ENCODE assay signal across 19 cellular contexts in genomic region chr6:161264181-161264580, GRCh38. TPM values are rescaled to one million over a fixed set of nuclear protein-coding genes. Genes with fewer than 3 reads are reported as not detected.
DNase-seq lines count a peak whose midpoint lies in the region; ATAC-seq, FAIRE-seq and TF ChIP-seq lines count a peak whose summit lies in the region.
"Had no signal": no experiment of that assay in that cellular context is flagged by ENCODE, and none has a peak within 500 bp of the region (broad histone marks: within the 10 kb centered on the region; RNA-seq: fewer than 3 reads in every experiment).

No MANE protein-coding gene starts in this region.

- DNase-seq in GM23338 (ENCODE audit: low spot score): no peak
- no peak for DNase-seq in H1 (ENCODE audit: low read depth in 1 of 2, low spot score in 2 of 2)
- DNase-seq in kidney: peak; percentile 59
- no peak for DNase-seq in neuronal stem cell (ENCODE audit: low spot score)
- DNase-seq in RWPE1 (ENCODE audit: low spot score): no peak
- DNase-seq in ACHN: no peak
- DNase-seq in tibial artery: no peak
- DNase-seq: AML-193; CD4-positive, alpha-beta memory T cell; DMS153; DMS79; GDM1; GOT3; IMR-90 had no signal

- intact Hi-C loops in kidney (cut with DNase I): no loop called here
- intact Hi-C loops in tibial artery (cut with DNase I; ENCODE audit: low total_unique reads): no loop called here

- no peak for FAIRE-seq in H1 (lab: Jason Lieb, UNC)
- no peak for FAIRE-seq in kidney (lab: Jason Lieb, UNC)
- FAIRE-seq: HTR-8/SVneo, K562 had no signal

- H4K5ac ChIP-seq in H1 (ENCODE audit: insufficient read length, low read depth, low read length): no peak overlapping the region

- H3K79me2 ChIP-seq in GM23338 (replicated peaks; ENCODE audit: insufficient read depth) (peaks cover 77% of the 10 kb centered on the region), H1 (ENCODE audit: control insufficient read depth in 1 of 2, insufficient read depth in 2 of 2, low read length in 2 of 2) (peaks cover 9 to 70% of the 10 kb centered on the region in 2 experiments)

- ATAC-seq in GM23338 (no peak), HG03280 (IDR thresholded peaks at IDR 0.05; ENCODE audit: unreplicated experiment) (no peak)
- ATAC-seq: K562 had no signal

- H3K56ac ChIP-seq in H1 (replicated peaks; ENCODE audit: insufficient read length, low read depth, low read length): no peak overlapping the region

- H3K18ac ChIP-seq in H1 (ENCODE audit: extremely low read depth, low read length): no peak overlapping the region
- H3K18ac ChIP-seq in neuronal stem cell (ENCODE audit: low read length): peak overlapping the region; percentile 44

- H2BK120ac ChIP-seq in H1 (replicated peaks; ENCODE audit: low read depth, low read length) (no peak overlapping the region), neuronal stem cell (ENCODE audit: low read depth, low read length) (no peak overlapping the region)

- peaks cover 39% of the 10 kb centered on the region for H3K4me1 Mint-ChIP-seq in GM23338

- H2BK20ac ChIP-seq in H1 (ENCODE audit: low read length): no peak overlapping the region

- H3K27me3 Mint-ChIP-seq in GM23338 (ENCODE audit: insufficient read depth, low read depth, poor library complexity): peaks cover 9% of the 10 kb centered on the region
- H3K27me3 Mint-ChIP-seq: CD4-positive, alpha-beta memory T cell had no signal

- no peaks in the 10 kb centered on the region for H3K23me2 ChIP-seq in H1 (ENCODE audit: low read depth, low read length)

- H3K4me3 Mint-ChIP-seq in GM23338: no peak overlapping the region
- H3K4me3 Mint-ChIP-seq: CD4-positive, alpha-beta memory T cell had no signal

- H3K36me3 Mint-ChIP-seq in GM23338 (ENCODE audit: low read depth): peaks cover 43% of the 10 kb centered on the region

- H4K20me1 ChIP-seq in GM23338 (replicated peaks; ENCODE audit: insufficient read depth) (peaks cover 28% of the 10 kb centered on the region), H1 (replicated peaks in 1 of 2; ENCODE audit: control insufficient read depth in 1 of 2, insufficient read depth in 2 of 2, low read length in 2 of 2) (peaks cover 0 to 22% of the 10 kb centered on the region in 2 experiments)

- H2AK5ac ChIP-seq in H1 (ENCODE audit: low read depth, low read length): no peak overlapping the region
- no peak overlapping the region for H2AK5ac ChIP-seq in neuronal stem cell (ENCODE audit: low read depth, low read length)

- no peaks in the 10 kb centered on the region for H3K27me3 ChIP-seq in GM23338 (ENCODE audit: insufficient read depth)
- H3K27me3 ChIP-seq in H1 (replicated peaks in 1 of 4; ENCODE audit: control insufficient read depth in 3 of 4, extremely low read depth in 1 of 4, insufficient read depth in 3 of 4, low read length in 3 of 4): no peaks in the 10 kb centered on the region
- no peaks in the 10 kb centered on the region for H3K27me3 ChIP-seq in neuronal stem cell (ENCODE audit: control insufficient read depth in 3 of 3, insufficient read depth in 3 of 3, low read depth in 1 of 3, low read length in 3 of 3)
- H3K27me3 ChIP-seq in tibial artery: no peaks in the 10 kb centered on the region

- CTCF ChIA-PET in H1 (lab: Charles Lee; ENCODE audit: partially characterized antibody): no interaction called here
- CTCF ChIA-PET in RWPE1 (lab: Yijun Ruan, JAX): no interaction called here

- no peak overlapping the region for H2BK5ac ChIP-seq in H1 (ENCODE audit: low read depth, low read length)
- peak overlapping the region; percentile 70 for H2BK5ac ChIP-seq in neuronal stem cell (ENCODE audit: low read length)

- no peaks in the 10 kb centered on the region for H3F3A ChIP-seq in GM23338 (replicated peaks; ENCODE audit: low read depth)

- H3K27ac ChIP-seq in GM23338 (ENCODE audit: low read depth) (no peak overlapping the region), H1 (ENCODE audit: low read depth, low read length) (no peak overlapping the region), kidney (ENCODE audit: low read depth in 2 of 2, low read length in 2 of 2) (no peak overlapping the region), neuronal stem cell (replicated peaks; ENCODE audit: low read length) (no peak overlapping the region), RWPE1 (no peak overlapping the region), tibial artery (no peak overlapping the region)
- H3K27ac ChIP-seq: C4-2B had no signal

- peak overlapping the region; percentile 37; the same call in 1 of the 2 replicates for H3K27ac Mint-ChIP-seq in GM23338

- H2BK15ac ChIP-seq in H1 (ENCODE audit: low read length) (no peak overlapping the region), neuronal stem cell (ENCODE audit: low read length) (no peak overlapping the region)

- H2BK12ac ChIP-seq in H1 (ENCODE audit: low read depth, low read length) (no peak overlapping the region), neuronal stem cell (ENCODE audit: low read length) (no peak overlapping the region)

- H4K8ac ChIP-seq in H1 (ENCODE audit: extremely low read depth, insufficient read depth, low read length): peak overlapping the region; percentile 8; the same call in 1 of the 2 replicates
- H4K8ac ChIP-seq in neuronal stem cell (ENCODE audit: low read depth, low read length): no peak overlapping the region

- H3K79me1 ChIP-seq in H1 (ENCODE audit: low read depth, low read length): peaks cover 30% of the 10 kb centered on the region
- H3K79me1 ChIP-seq in neuronal stem cell (ENCODE audit: low read depth, low read length): peaks cover 10% of the 10 kb centered on the region

- POLR2A ChIA-PET in H1 (lab: Charles Lee; ENCODE audit: partially characterized antibody) (interaction anchor here (5.7 kb wide), 1 partner anchor 9 kb away, joined by 39 read pairs; the partner anchor contains the start of gene AGPAT4), RWPE1 (lab: Yijun Ruan, JAX; ENCODE audit: low non-redundant PET) (no interaction called here)

- TF ChIP-seq EP300 in H1 (IDR thresholded peaks at IDR 0.05; ENCODE audit: borderline replicate concordance in 1 of 2, low read depth in 2 of 2, low read length in 2 of 2): no peak

- H3K4me2 ChIP-seq in GM23338 (no peak overlapping the region), H1 (ENCODE audit: insufficient read depth in 1 of 2, low read depth in 2 of 2, low read length in 2 of 2) (no peak overlapping the region), neuronal stem cell (ENCODE audit: insufficient read depth, low read length, poor library complexity, severe bottlenecking) (no peak overlapping the region)

- H3K23ac ChIP-seq in H1 (ENCODE audit: insufficient read length) (no peak overlapping the region), neuronal stem cell (ENCODE audit: low read depth, low read length, poor library complexity) (peak overlapping the region; percentile 5)

- WGBS in H1 (ENCODE audit: extremely low coverage in 1 of 2, insufficient coverage in 1 of 2, insufficient read length in 1 of 2, insufficient replicate concordance in 2 of 2, low coverage in 1 of 2, low lambda C conversion rate in 2 of 2, missing lambda C conversion rate in 1 of 2), 2 experiments: 96% methylated on average over 8 of the region's 8 CpGs; no CpG with 5 or more reads in 1 of the 2 experiments
- WGBS in neuronal stem cell (ENCODE audit: extremely low coverage in 2 of 2, insufficient read length in 2 of 2, insufficient replicate concordance in 1 of 2), 2 donors: no CpG with 5 or more reads among the region's 8 CpGs

- TF ChIP-seq POLR2A in H1 (IDR thresholded peaks at IDR 0.05; ENCODE audit: control extremely low read depth in 1 of 2, low read depth in 2 of 2, low read length in 2 of 2): no peak

- in situ Hi-C loops in ACHN (cut with HindIII; ENCODE audit: low pct_ligation_motif_present, low pct_unique_long_range_greater_than_20kb, low sequenced_read_pairs): no loop called here

- H3K9ac ChIP-seq in H1 (replicated peaks in 1 of 4; ENCODE audit: extremely low read depth in 1 of 4, low read depth in 3 of 4, low read length in 3 of 4) (no peak overlapping the region), kidney (ENCODE audit: low read length in 2 of 2) (no peak overlapping the region), neuronal stem cell (ENCODE audit: low read depth, low read length, poor library complexity) (no peak overlapping the region)

- H3K4me3 ChIP-seq in GM23338: no peak overlapping the region
- no peak overlapping the region for H3K4me3 ChIP-seq in H1 (ENCODE audit: extremely low read depth in 1 of 4, insufficient read depth in 2 of 4, low read depth in 3 of 4, low read length in 4 of 4)
- no peak overlapping the region for H3K4me3 ChIP-seq in kidney (ENCODE audit: low read length in 2 of 2)
- H3K4me3 ChIP-seq in neuronal stem cell (ENCODE audit: low read length in 2 of 2): no peak overlapping the region
- no peak overlapping the region for H3K4me3 ChIP-seq in tibial artery
- H3K4me3 ChIP-seq: HAP-1, K562 had no signal

- H3K4me1 ChIP-seq in GM23338 (ENCODE audit: insufficient read depth): peaks cover 8% of the 10 kb centered on the region; the same call in 1 of the 2 replicates
- H3K4me1 ChIP-seq in H1 (replicated peaks in 1 of 4; ENCODE audit: control insufficient read depth in 3 of 4, insufficient read depth in 4 of 4, low read length in 3 of 4): peaks cover 2 to 13% (median 9%) of the 10 kb centered on the region in 4 experiments; a peak in 5 of 7 replicates
- no peaks in the 10 kb centered on the region for H3K4me1 ChIP-seq in kidney (ENCODE audit: control insufficient read depth in 1 of 2, insufficient read depth in 1 of 2, low read depth in 1 of 2, low read length in 2 of 2)
- peaks cover 4 to 26% of the 10 kb centered on the region in 2 donors for H3K4me1 ChIP-seq in neuronal stem cell (ENCODE audit: control insufficient read depth in 2 of 2, insufficient read depth in 1 of 2, low read depth in 1 of 2, low read length in 2 of 2)
- no peaks in the 10 kb centered on the region for H3K4me1 ChIP-seq in tibial artery
- H3K4me1 ChIP-seq: HAP-1 had no signal

- H3K36me3 ChIP-seq in GM23338 (ENCODE audit: insufficient read depth) (no peaks in the 10 kb centered on the region), H1 (ENCODE audit: control insufficient read depth in 2 of 4, insufficient read depth in 4 of 4, low read length in 3 of 4) (peaks cover 0 to 8% (median 0%) of the 10 kb centered on the region in 4 experiments; a peak in 2 of 8 replicates), kidney (ENCODE audit: control insufficient read depth in 1 of 2, insufficient read depth in 2 of 2, low read length in 2 of 2) (no peaks in the 10 kb centered on the region), neuronal stem cell (replicated peaks in 1 of 2; ENCODE audit: control insufficient read depth in 2 of 2, insufficient read depth in 2 of 2, low read length in 2 of 2) (peaks cover 22 to 86% of the 10 kb centered on the region in 2 donors), tibial artery (peaks cover 0 to 8% (median 5%) of the 10 kb centered on the region in 3 donors)
- H3K36me3 ChIP-seq: HAP-1 had no signal

- no peaks in the 10 kb centered on the region for H3K9me3 Mint-ChIP-seq in GM23338
- H3K9me3 Mint-ChIP-seq: CD4-positive, alpha-beta memory T cell had no signal

- H3K9me3 ChIP-seq in H1 (ENCODE audit: insufficient read depth in 2 of 2, low read depth in 1 of 2, low read length in 1 of 2) (no peaks in the 10 kb centered on the region), kidney (ENCODE audit: control insufficient read depth in 1 of 2, low read length in 2 of 2) (no peaks in the 10 kb centered on the region), neuronal stem cell (replicated peaks in 1 of 2; ENCODE audit: control insufficient read depth in 2 of 2, insufficient read depth in 1 of 2, low read depth in 1 of 2, low read length in 2 of 2) (peaks cover 0 to 9% of the 10 kb centered on the region in 2 donors), tibial artery (no peaks in the 10 kb centered on the region)
- H3K9me3 ChIP-seq: HAP-1 had no signal

- H3K4ac ChIP-seq in H1 (replicated peaks; ENCODE audit: insufficient read length, low read depth, low read length): no peak overlapping the region
- H3K4ac ChIP-seq in neuronal stem cell (ENCODE audit: low read length): no peak overlapping the region

- H3K9me2 ChIP-seq in GM23338 (ENCODE audit: insufficient read depth): no peaks in the 10 kb centered on the region

- H3K14ac ChIP-seq in H1 (ENCODE audit: insufficient read length) (no peak overlapping the region), neuronal stem cell (ENCODE audit: low read length) (no peak overlapping the region)

- H2AFZ ChIP-seq in GM23338 (no peak overlapping the region), H1 (ENCODE audit: low read length) (no peak overlapping the region), neuronal stem cell (ENCODE audit: low read length) (no peak overlapping the region)

- H4K91ac ChIP-seq in H1 (replicated peaks; ENCODE audit: insufficient read length, low read length) (no peak overlapping the region), neuronal stem cell (ENCODE audit: low read depth, low read length, poor library complexity) (no peak overlapping the region)

- TF ChIP-seq RAD21 in H1 (IDR thresholded peaks at IDR 0.05 in 1 of 2, conservative IDR thresholded peaks at IDR 0.05 in 1 of 2; ENCODE audit: low read depth in 2 of 2, low read length in 2 of 2): no peak

- TF ChIP-seq CTCF in GM23338 (conservative IDR thresholded peaks at IDR 0.05; ENCODE audit: low read depth in 2 of 2) (no peak), H1 (IDR thresholded peaks at IDR 0.05; ENCODE audit: control extremely low read depth in 1 of 3, insufficient read depth in 1 of 3, low read depth in 1 of 3, low read length in 3 of 3) (no peak), kidney (IDR thresholded peaks at IDR 0.05; ENCODE audit: borderline replicate concordance, extremely low read depth, insufficient read depth) (no peak), RWPE1 (conservative IDR thresholded peaks at IDR 0.05; ENCODE audit: low read depth) (no peak), tibial artery (IDR thresholded peaks at IDR 0.05) (no peak)

RNA-seq across cellular contexts. Expression of gene AGPAT4, which starts 9.7 kb away (rescaled TPM):
- total RNA-seq in GM23338 (2014; rRNA removed; shearing (Covaris generic)): 18.3 and 19.3 TPM in 2 replicates
- polyA plus RNA-seq in GM23338 (2016; fragmentation: Nextera tagmentation; extraction: Ambion mirVana) (7.0 and 8.9 TPM in 2 replicates), H1 (2011; rRNA removed) (13.5 and 14.5 TPM in 2 replicates), kidney (ENCODE audit: insufficient read depth, low read depth, low replicate concordance) (3.3 TPM)
- total RNA-seq in H1 (2021; fragmentation: NEBNext Ultra II Directional; extraction: Animal tissue kit (Norgen Biotek cat#: 25700)): 21.9 and 23.8 TPM in 2 replicates
- polyA plus RNA-seq in H1 (2011; cell fraction: cytosol; rRNA removed): 13.8 TPM
- polyA plus RNA-seq in H1 (2011; cell fraction: nucleus; rRNA removed): 33.2 TPM
- 13.9 to 17.0 TPM (median 16.0 TPM) in 4 replicates for polyA plus RNA-seq in H1 (2012, experiment 1 of 2)
- 5.7 TPM for polyA plus RNA-seq in H1 (2012, experiment 2 of 2)
- 21.6 TPM for polyA plus RNA-seq in H1 (2013, experiment 1 of 2)
- polyA plus RNA-seq in H1 (2013, experiment 2 of 2): 23.7 TPM
- polyA minus RNA-seq in H1 (2011; rRNA and poly(A)+ RNA removed): 43.6 and 69.0 TPM in 2 replicates
- polyA minus RNA-seq in H1 (2011; cell fraction: cytosol; rRNA and poly(A)+ RNA removed): 16.7 TPM
- 61.8 TPM for polyA minus RNA-seq in H1 (2011; cell fraction: nucleus; rRNA and poly(A)+ RNA removed)
- 12.3 TPM for total RNA-seq in kidney
- polyA plus RNA-seq in neuronal stem cell (2013, experiment 1 of 2): 39.5 TPM
- 38.9 TPM for polyA plus RNA-seq in neuronal stem cell (2013, experiment 2 of 2)
